ENCODE assay signal across 18 cellular contexts in the genomic region with DNA sequence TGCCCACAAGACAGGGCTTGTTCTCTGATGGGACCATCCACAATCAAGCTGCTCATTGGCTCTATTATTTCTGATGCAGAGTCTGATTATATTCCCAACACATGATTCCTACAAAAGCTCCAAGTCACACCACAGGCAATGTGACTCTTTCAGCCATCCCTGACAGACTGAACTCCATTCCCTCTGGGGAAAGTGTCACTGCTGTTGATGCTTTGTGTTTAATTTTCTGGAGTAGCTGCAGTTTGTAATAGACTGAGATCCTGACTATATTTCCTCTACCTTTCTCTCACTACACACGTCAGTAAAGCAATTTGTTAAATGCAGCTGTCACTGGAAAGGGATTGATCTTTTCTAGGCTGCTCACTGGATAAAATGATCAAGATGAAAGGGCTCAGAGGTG. TPM values are rescaled to one million over a fixed set of nuclear protein-coding genes. Genes with fewer than 3 reads are reported as not detected.
A peak's percentile ranks its signal among the peaks of the same experiment; 100 is the strongest.
DNase-seq lines count a peak whose midpoint lies in the region; ATAC-seq lines count a peak whose summit lies in the region.
"Had no signal": no experiment of that assay in that cellular context is flagged by ENCODE, and none has a peak within 500 bp of the region (broad histone marks: within the 10 kb centered on the region; RNA-seq: fewer than 3 reads in every experiment).

No MANE protein-coding gene starts in this region.

- no peak overlapping the region for H3K4me3 Mint-ChIP-seq in activated CD4-positive, alpha-beta T cell treated with anti-CD3 and anti-CD28 coated beads, Interleukin-2, amount 10 ng/mL, durations not matched to agents 24 days and 14 days
- H3K4me3 Mint-ChIP-seq: CD4-positive, CD25-positive, alpha-beta regulatory T cell had no signal

- H3K9me3 Mint-ChIP-seq in activated CD4-positive, alpha-beta T cell treated with anti-CD3 and anti-CD28 coated beads, Interleukin-2, amount 10 ng/mL, durations not matched to agents 24 days and 14 days: no peaks in the 10 kb centered on the region
- H3K9me3 Mint-ChIP-seq: CD4-positive, CD25-positive, alpha-beta regulatory T cell had no signal

- DNase-seq in NCI-H2171 treated with DMSO at 0.1 percent for 48 hours (lab: John Stamatoyannopoulos, UW) (peak; percentile 67), NCI-H2171 (lab: John Stamatoyannopoulos, UW) (no peak), NCI-H1694 (lab: John Stamatoyannopoulos, UW) (peak; percentile 24), globus pallidus (ENCODE audit: low spot score) (peak; percentile 26), putamen (ENCODE audit: low spot score) (peak; percentile 31), DMS53 (lab: John Stamatoyannopoulos, UW) (no peak)
- no peak for DNase-seq in activated CD4-positive, alpha-beta T cell treated with anti-CD3 and anti-CD28 coated beads, Interleukin-2, amount 10 ng/mL, durations not matched to agents 24 days and 14 days
- DNase-seq: 8988T; AML-193; Calu3; CD4-positive, CD25-positive, alpha-beta regulatory T cell; DMS153; DND-41; GDM1; GM23248; H7; IMR-90 had no signal

- ATAC-seq in GM19455 (IDR thresholded peaks at IDR 0.05; ENCODE audit: unreplicated experiment): no peak

- intact Hi-C loops in activated CD4-positive, alpha-beta T cell treated with anti-CD3 and anti-CD28 coated beads, Interleukin-2, amount 10 ng/mL, durations not matched to agents 24 days and 14 days (cut with micrococcal nuclease): no loop called here

- H3K36me3 Mint-ChIP-seq in activated CD4-positive, alpha-beta T cell treated with anti-CD3 and anti-CD28 coated beads, Interleukin-2, amount 10 ng/mL, durations not matched to agents 24 days and 14 days (ENCODE audit: low read depth): no peaks in the 10 kb centered on the region
- H3K36me3 Mint-ChIP-seq: CD4-positive, CD25-positive, alpha-beta regulatory T cell had no signal

- H3K27me3 Mint-ChIP-seq in activated CD4-positive, alpha-beta T cell treated with anti-CD3 and anti-CD28 coated beads, Interleukin-2, amount 10 ng/mL, durations not matched to agents 24 days and 14 days: peaks cover 2% of the 10 kb centered on the region
- H3K27me3 Mint-ChIP-seq: CD4-positive, CD25-positive, alpha-beta regulatory T cell had no signal

- H3K4me1 Mint-ChIP-seq in activated CD4-positive, alpha-beta T cell treated with anti-CD3 and anti-CD28 coated beads, Interleukin-2, amount 10 ng/mL, durations not matched to agents 24 days and 14 days: no peaks in the 10 kb centered on the region
- H3K4me1 Mint-ChIP-seq: CD4-positive, CD25-positive, alpha-beta regulatory T cell had no signal

- H3K27ac Mint-ChIP-seq in activated CD4-positive, alpha-beta T cell treated with anti-CD3 and anti-CD28 coated beads, Interleukin-2, amount 10 ng/mL, durations not matched to agents 24 days and 14 days: no peak overlapping the region
- H3K27ac Mint-ChIP-seq: CD4-positive, CD25-positive, alpha-beta regulatory T cell had no signal

RNA-seq across cellular contexts. Expression of gene BCLAF3, which starts 55.4 kb away (rescaled TPM):
- total RNA-seq in activated CD4-positive, alpha-beta T cell treated with anti-CD3 and anti-CD28 coated beads, Interleukin-2, amount 10 ng/mL, durations not matched to agents 24 days and 14 days: 4.4 and 5.6 TPM in 2 replicates

Comparison
In these comparisons a context has a peak if more than half of its experiments do, and no peak if none do; other contexts are left out.
1. DNase-seq: peak in NCI-H2171 treated with DMSO at 0.1 percent for 48 hours (single experiment), NCI-H1694 (single experiment), globus pallidus (single experiment) and putamen (single experiment); none in NCI-H2171 (single experiment), DMS53 (single experiment) and activated CD4-positive, alpha-beta T cell treated with anti-CD3 and anti-CD28 coated beads, Interleukin-2, amount 10 ng/mL, durations not matched to agents 24 days and 14 days (single experiment).